ENCODE assay signal across 11 cellular contexts in genomic region chr13:50026788-50027473, GRCh38. TPM values are rescaled to one million over a fixed set of nuclear protein-coding genes. Genes with fewer than 3 reads are reported as not detected.
A peak's percentile ranks its signal among the peaks of the same experiment; 100 is the strongest.
DNase-seq lines count a peak whose midpoint lies in the region; ATAC-seq and TF ChIP-seq lines count a peak whose summit lies in the region.
"Had no signal": no experiment of that assay in that cellular context is flagged by ENCODE, and none has a peak within 500 bp of the region (broad histone marks: within the 10 kb centered on the region; RNA-seq: fewer than 3 reads in every experiment).

No MANE protein-coding gene starts in this region.

- H3K27ac ChIP-seq in GM23338 (ENCODE audit: low read depth) = no peak overlapping the region

- peaks cover 62% of the 10 kb centered on the region for H3K36me3 Mint-ChIP-seq in activated T-helper 17 cell treated with anti-CD3 and anti-CD28 coated beads, Interleukin-2, amount 50 U/mL, for 72 hours (ENCODE audit: low read depth)
- no peaks in the 10 kb centered on the region for H3K36me3 Mint-ChIP-seq in GM23338 (ENCODE audit: low read depth)

- H3K4me2 ChIP-seq in GM23338 = no peak overlapping the region

- no peaks in the 10 kb centered on the region for H3K79me2 ChIP-seq in GM23338 (replicated peaks; ENCODE audit: insufficient read depth)

- no peak overlapping the region for H2AFZ ChIP-seq in GM23338

- peaks cover 13% of the 10 kb centered on the region for H3K4me1 Mint-ChIP-seq in activated T-helper 17 cell treated with anti-CD3 and anti-CD28 coated beads, Interleukin-2, amount 50 U/mL, for 72 hours
- peaks cover 9% of the 10 kb centered on the region for H3K4me1 Mint-ChIP-seq in GM23338

- H3F3A ChIP-seq in GM23338 (replicated peaks; ENCODE audit: low read depth) = no peaks in the 10 kb centered on the region

- no peaks in the 10 kb centered on the region for H3K36me3 ChIP-seq in GM23338 (ENCODE audit: insufficient read depth)

- H3K4me1 ChIP-seq in GM23338 (ENCODE audit: insufficient read depth) = peaks cover 7% of the 10 kb centered on the region

- H3K27ac Mint-ChIP-seq in activated T-helper 17 cell treated with anti-CD3 and anti-CD28 coated beads, Interleukin-2, amount 50 U/mL, for 72 hours = peak overlapping the region; percentile 63
- no peak overlapping the region for H3K27ac Mint-ChIP-seq in GM23338

- no peaks in the 10 kb centered on the region for H3K27me3 ChIP-seq in GM23338 (ENCODE audit: insufficient read depth)

- TF ChIP-seq CTCF in GM23338 (conservative IDR thresholded peaks at IDR 0.05; ENCODE audit: low read depth in 2 of 2) = no peak

- ATAC-seq in GM18502 (IDR thresholded peaks at IDR 0.05; ENCODE audit: poor library complexity, unreplicated experiment) = peak; percentile 99
- ATAC-seq in GM21367 (IDR thresholded peaks at IDR 0.05; ENCODE audit: unreplicated experiment) = peak; percentile 99
- ATAC-seq in HG03066 (IDR thresholded peaks at IDR 0.05; ENCODE audit: low read depth, unreplicated experiment) = peak; percentile 99
- no peak for ATAC-seq in activated T-helper 17 cell treated with anti-CD3 and anti-CD28 coated beads, Interleukin-2, amount 50 U/mL, for 72 hours (replicated peaks)
- ATAC-seq in GM23338 = no peak

- no peak for DNase-seq in GM23338 (ENCODE audit: low spot score)
- no peak for DNase-seq in cardiac septum (ENCODE audit: low spot score)
- no peak for DNase-seq in putamen (ENCODE audit: low spot score)
- DNase-seq in stimulated activated CD4-positive, alpha-beta T cell treated with anti-CD3 and anti-CD28 coated beads, Interleukin-1b, Interleukin-23, amount 100 ng/mL, for 48 hours = no peak
- DNase-seq: HCEC 1CT, NCI-H2029, SW 1271 had no signal

- no peaks in the 10 kb centered on the region for H3K9me3 Mint-ChIP-seq in activated T-helper 17 cell treated with anti-CD3 and anti-CD28 coated beads, Interleukin-2, amount 50 U/mL, for 72 hours
- H3K9me3 Mint-ChIP-seq in GM23338 = no peaks in the 10 kb centered on the region

- intact Hi-C loops in cardiac septum (cut with DNase I) = no loop called here

- H4K20me1 ChIP-seq in GM23338 (replicated peaks; ENCODE audit: insufficient read depth) = no peaks in the 10 kb centered on the region

- no peak overlapping the region for H3K4me3 ChIP-seq in GM23338

- H3K27me3 Mint-ChIP-seq in activated T-helper 17 cell treated with anti-CD3 and anti-CD28 coated beads, Interleukin-2, amount 50 U/mL, for 72 hours = no peaks in the 10 kb centered on the region
- H3K27me3 Mint-ChIP-seq in GM23338 (ENCODE audit: insufficient read depth, low read depth, poor library complexity) = no peaks in the 10 kb centered on the region

- H3K4me3 Mint-ChIP-seq in activated T-helper 17 cell treated with anti-CD3 and anti-CD28 coated beads, Interleukin-2, amount 50 U/mL, for 72 hours = no peak overlapping the region
- H3K4me3 Mint-ChIP-seq in GM23338 = no peak overlapping the region

- no peaks in the 10 kb centered on the region for H3K9me2 ChIP-seq in GM23338 (ENCODE audit: insufficient read depth)

TF ChIP-seq in GM23338, 12 proteins besides CTCF, POLR2A, EP300 and RAD21:
- TF ChIP-seq EZH2 (IDR thresholded peaks at IDR 0.05; ENCODE audit: low read depth, unreplicated experiment) = no peak

RNA-seq across cellular contexts. Expression of gene KCNRG, which starts 11.7 kb away (rescaled TPM):
- total RNA-seq in activated T-helper 17 cell treated with anti-CD3 and anti-CD28 coated beads, Interleukin-2, amount 50 U/mL, for 72 hours = under 1 TPM; 0.19 to 0.45 TPM
- total RNA-seq in GM23338 (2014; rRNA removed; shearing (Covaris generic)) = 3.3 TPM in 1 of 2 replicates, not detected in the other
- 0.60 and 0.71 TPM in 2 replicates for polyA plus RNA-seq in GM23338 (2016; fragmentation: Nextera tagmentation; extraction: Ambion mirVana)
- not detected for total RNA-seq in cardiac septum

RNA-seq across cellular contexts. Expression of gene TRIM13, which starts 30.1 kb away (rescaled TPM):
- total RNA-seq in activated T-helper 17 cell treated with anti-CD3 and anti-CD28 coated beads, Interleukin-2, amount 50 U/mL, for 72 hours = 10 to 100 TPM; 13.5 to 14.8 TPM
- total RNA-seq in GM23338 (2014; rRNA removed; shearing (Covaris generic)) = 21.6 and 25.3 TPM in 2 replicates
- polyA plus RNA-seq in GM23338 (2016; fragmentation: Nextera tagmentation; extraction: Ambion mirVana) = 22.1 and 23.0 TPM in 2 replicates
- total RNA-seq in cardiac septum = 19.2 TPM

Comparison
In these comparisons a context has a peak if more than half of its experiments do, and no peak if none do; other contexts are left out.
1. ATAC-seq: peak in GM18502 (single experiment), GM21367 (single experiment) and HG03066 (single experiment); none in activated T-helper 17 cell treated with anti-CD3 and anti-CD28 coated beads, Interleukin-2, amount 50 U/mL, for 72 hours (single experiment) and GM23338 (single experiment).